Comparison of ENCODE assay signal across 13 cellular contexts in genomic region chr5:111929261-111929660, GRCh38.
"Had no signal": no experiment of that assay in that cellular context is flagged by ENCODE, and none has a peak within 500 bp of the region (broad histone marks: within the 10 kb centered on the region; RNA-seq: fewer than 3 reads in every experiment).

No MANE protein-coding gene starts in this region.

- H3K27ac Mint-ChIP-seq: activated CD4-positive, alpha-beta T cell treated with anti-CD3 and anti-CD28 coated beads, Interleukin-2, amount 10 ng/mL, durations not matched to agents 7 days and 5 days; activated naive CD8-positive, alpha-beta T cell treated with anti-CD3 and anti-CD28 coated beads, Interleukin-2, amount 10 ng/mL, durations not matched to agents 7 days and 5 days; natural killer cell; T-helper 2 cell treated with Interferon-gamma antibody and Interleukin-4, amounts not matched to agents 5 μg/mL and 100 μg/mL, for 36 hours had no signal

- H3K4me1 Mint-ChIP-seq: activated CD4-positive, alpha-beta T cell treated with anti-CD3 and anti-CD28 coated beads, Interleukin-2, amount 10 ng/mL, durations not matched to agents 7 days and 5 days; activated naive CD8-positive, alpha-beta T cell treated with anti-CD3 and anti-CD28 coated beads, Interleukin-2, amount 10 ng/mL, durations not matched to agents 7 days and 5 days; natural killer cell had no signal

- H3K4me3 ChIP-seq: cardiac muscle cell, spleen, stomach, thoracic aorta had no signal

- H3K27me3 ChIP-seq: cardiac muscle cell, neutrophil, spleen, stomach had no signal

- H3K9me3 ChIP-seq: neutrophil, spleen, stomach, thoracic aorta had no signal

- ATAC-seq: natural killer cell had no signal

- DNase-seq: activated CD4-positive, alpha-beta T cell treated with anti-CD3 and anti-CD28 coated beads, Interleukin-2, amount 10 ng/mL, durations not matched to agents 7 days and 5 days; activated naive CD4-positive, alpha-beta T cell; activated naive CD8-positive, alpha-beta T cell treated with anti-CD3 and anti-CD28 coated beads, Interleukin-2, amount 10 ng/mL, durations not matched to agents 7 days and 5 days; aorta; kidney; left ventricle myocardium superior; natural killer cell; spleen; stomach had no signal

- H3K27ac ChIP-seq: cardiac muscle cell, neutrophil, stomach, thoracic aorta had no signal

- H3K36me3 ChIP-seq: cardiac muscle cell, neutrophil, spleen, stomach, thoracic aorta had no signal

- H3K9me3 Mint-ChIP-seq: activated CD4-positive, alpha-beta T cell treated with anti-CD3 and anti-CD28 coated beads, Interleukin-2, amount 10 ng/mL, durations not matched to agents 7 days and 5 days; activated naive CD8-positive, alpha-beta T cell treated with anti-CD3 and anti-CD28 coated beads, Interleukin-2, amount 10 ng/mL, durations not matched to agents 7 days and 5 days; natural killer cell; T-helper 2 cell treated with Interferon-gamma antibody and Interleukin-4, amounts not matched to agents 5 μg/mL and 100 μg/mL, for 36 hours had no signal

- H3K36me3 Mint-ChIP-seq: activated naive CD8-positive, alpha-beta T cell treated with anti-CD3 and anti-CD28 coated beads, Interleukin-2, amount 10 ng/mL, durations not matched to agents 7 days and 5 days; natural killer cell had no signal

- H3K4me3 Mint-ChIP-seq: activated CD4-positive, alpha-beta T cell treated with anti-CD3 and anti-CD28 coated beads, Interleukin-2, amount 10 ng/mL, durations not matched to agents 7 days and 5 days; activated naive CD8-positive, alpha-beta T cell treated with anti-CD3 and anti-CD28 coated beads, Interleukin-2, amount 10 ng/mL, durations not matched to agents 7 days and 5 days; natural killer cell; T-helper 2 cell treated with Interferon-gamma antibody and Interleukin-4, amounts not matched to agents 5 μg/mL and 100 μg/mL, for 36 hours had no signal

- H3K27me3 Mint-ChIP-seq: activated CD4-positive, alpha-beta T cell treated with anti-CD3 and anti-CD28 coated beads, Interleukin-2, amount 10 ng/mL, durations not matched to agents 7 days and 5 days had no signal
